Comparison of ENCODE assay signal across 20 cellular contexts in genomic region chr6:14625173-14625895, GRCh38.
"Had no signal": no experiment of that assay in that cellular context is flagged by ENCODE, and none has a peak within 500 bp of the region (broad histone marks: within the 10 kb centered on the region; RNA-seq: fewer than 3 reads in every experiment).

No MANE protein-coding gene starts in this region.

- H3K4me1 Mint-ChIP-seq: activated CD4-positive, alpha-beta memory T cell treated with anti-CD3 and anti-CD28 coated beads, Interleukin-2, amount 10 ng/mL, durations not matched to agents 7 days and 5 days had no signal

- H3K36me3 ChIP-seq: cardiac muscle cell, gastroesophageal sphincter, thyroid gland, upper lobe of right lung had no signal

- ATAC-seq: gastroesophageal sphincter; left colon; naive thymus-derived CD4-positive, alpha-beta T cell; sciatic nerve; upper lobe of right lung had no signal

- H3K9me3 ChIP-seq: thyroid gland, upper lobe of right lung had no signal

- H3K27ac ChIP-seq: cardiac muscle cell, gastroesophageal sphincter, thyroid gland, upper lobe of right lung had no signal

- H3K4me3 Mint-ChIP-seq: activated CD4-positive, alpha-beta memory T cell treated with anti-CD3 and anti-CD28 coated beads, Interleukin-2, amount 10 ng/mL, durations not matched to agents 7 days and 5 days; endodermal cell; naive thymus-derived CD4-positive, alpha-beta T cell had no signal

- H3K27ac Mint-ChIP-seq: activated CD4-positive, alpha-beta memory T cell treated with anti-CD3 and anti-CD28 coated beads, Interleukin-2, amount 10 ng/mL, durations not matched to agents 7 days and 5 days; endodermal cell had no signal

- DNase-seq: activated CD4-positive, alpha-beta memory T cell treated with anti-CD3 and anti-CD28 coated beads, Interleukin-2, amount 10 ng/mL, durations not matched to agents 7 days and 5 days; activated naive CD4-positive, alpha-beta T cell; activated T-cell treated with anti-CD3 and anti-CD28 coated beads for 4 hours; cortex of kidney; endodermal cell; head of caudate nucleus; hypothalamus; left colon; mesenchymal stem cell; naive thymus-derived CD4-positive, alpha-beta T cell; small intestine; stimulated activated CD4-positive, alpha-beta T cell treated with anti-CD3 and anti-CD28 coated beads, Interleukin-2, amount 100 ng/mL, for 24 hours; stimulated activated naive CD4-positive, alpha-beta T cell; substantia nigra; T-helper 1 cell; thyroid gland; upper lobe of right lung had no signal
